Comparison of ENCODE assay signal across 1 cellular context in the genomic region with DNA sequence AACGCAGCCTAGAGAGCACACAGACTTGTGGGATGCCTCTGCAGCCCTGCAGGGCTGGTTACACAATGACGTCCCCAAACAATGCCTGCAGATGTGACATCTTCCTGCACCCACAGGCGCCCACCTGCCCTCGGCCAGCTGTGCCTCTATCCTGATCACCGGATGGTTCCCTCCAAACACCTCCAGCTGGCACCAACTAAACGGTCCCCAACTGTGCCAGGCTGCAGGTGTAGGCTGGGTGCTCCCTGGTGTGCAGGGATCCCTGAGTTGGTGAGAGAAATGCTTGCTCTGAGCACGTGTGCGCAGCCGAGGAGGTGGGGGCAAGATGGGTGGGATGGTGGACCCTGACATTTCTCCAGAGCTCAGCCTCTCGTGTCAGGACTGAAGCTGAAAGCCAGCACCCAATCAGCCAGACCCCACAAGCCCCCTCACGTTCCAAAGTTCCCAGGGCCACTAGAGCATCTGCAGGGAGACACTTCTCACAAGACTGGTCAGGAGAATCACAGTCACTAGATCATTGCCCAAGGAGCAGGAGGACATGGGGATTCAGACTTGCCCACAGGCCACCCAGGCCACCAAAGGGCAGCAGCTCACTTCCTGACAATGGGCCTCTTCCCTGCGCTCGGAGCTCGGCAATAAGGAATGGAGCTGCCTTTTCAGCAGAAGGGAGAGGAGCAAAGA.
TF ChIP-seq lines count a peak whose summit lies in the region.

No MANE protein-coding gene starts in this region.

TF ChIP-seq in HepG2, 621 proteins besides CTCF, POLR2A, EP300 and RAD21 (continued from another document):
- TF ChIP-seq SCMH1 (CRISPR knock-in tag; IDR thresholded peaks at IDR 0.05; ENCODE audit: borderline replicate concordance) (no peak), ZNF274 (CRISPR knock-in tag; IDR thresholded peaks at IDR 0.05) (0 out of 2 replicates have a peak, but pooled peaks have one; percentile 24), ZNF768 (CRISPR knock-in tag; IDR thresholded peaks at IDR 0.05) (no peak), ZNF749 (CRISPR knock-in tag; IDR thresholded peaks at IDR 0.05; ENCODE audit: borderline replicate concordance) (no peak), ZNF660 (CRISPR knock-in tag; IDR thresholded peaks at IDR 0.05; ENCODE audit: borderline replicate concordance, low read depth) (no peak), STAG1 (CRISPR knock-in tag; IDR thresholded peaks at IDR 0.05) (no peak), TMF1 (CRISPR knock-in tag; IDR thresholded peaks at IDR 0.05; ENCODE audit: low read depth) (no peak), NFATC3 (CRISPR knock-in tag; IDR thresholded peaks at IDR 0.05) (no peak), IKZF1 (IDR thresholded peaks at IDR 0.05) (no peak), NFKBIZ (CRISPR knock-in tag; IDR thresholded peaks at IDR 0.05) (no peak), ZNF263 (CRISPR knock-in tag; IDR thresholded peaks at IDR 0.05) (peak; percentile 38; the same call in 1 of the 2 replicates), KDM5B (CRISPR knock-in tag; IDR thresholded peaks at IDR 0.05; ENCODE audit: borderline replicate concordance) (peak; percentile 52; the same call in 1 of the 2 replicates), SKI (IDR thresholded peaks at IDR 0.05; ENCODE audit: partially characterized antibody) (no peak), TP53 (CRISPR knock-in tag; conservative IDR thresholded peaks at IDR 0.05) (no peak), ZNF232 (CRISPR knock-in tag; IDR thresholded peaks at IDR 0.05; ENCODE audit: borderline replicate concordance) (no peak), ZNF292 (CRISPR knock-in tag; IDR thresholded peaks at IDR 0.05; ENCODE audit: borderline replicate concordance, low read depth) (peak; percentile 33; the same call in 1 of the 2 replicates), ZNF354B (CRISPR knock-in tag; IDR thresholded peaks at IDR 0.05) (no peak), MTA1 (CRISPR knock-in tag; IDR thresholded peaks at IDR 0.05; ENCODE audit: borderline replicate concordance) (0 out of 2 replicates have a peak, but pooled peaks have one; percentile 46), POGZ (CRISPR knock-in tag; IDR thresholded peaks at IDR 0.05) (no peak), MAZ (IDR thresholded peaks at IDR 0.05; ENCODE audit: borderline replicate concordance, low read depth, low read length) (no peak), MAZ (CRISPR knock-in tag; IDR thresholded peaks at IDR 0.05; ENCODE audit: low read depth) (0 out of 2 replicates have a peak, but pooled peaks have one; percentile 29), NONO (IDR thresholded peaks at IDR 0.05) (no peak), NONO (CRISPR knock-in tag; conservative IDR thresholded peaks at IDR 0.05) (no peak), SALL1 (CRISPR knock-in tag; IDR thresholded peaks at IDR 0.05) (0 out of 2 replicates have a peak, but pooled peaks have one; percentile 1), ZMYM2 (CRISPR knock-in tag; IDR thresholded peaks at IDR 0.05) (no peak), ZNF431 (CRISPR knock-in tag; IDR thresholded peaks at IDR 0.05; ENCODE audit: borderline replicate concordance, low read depth) (no peak), ZFX (CRISPR knock-in tag; IDR thresholded peaks at IDR 0.05; ENCODE audit: low read depth) (peak; percentile 24; the same call in 1 of the 2 replicates), FIP1L1 (IDR thresholded peaks at IDR 0.05; ENCODE audit: borderline replicate concordance, insufficient read depth, low read depth, low read length) (no peak), SMAD1 (CRISPR knock-in tag; IDR thresholded peaks at IDR 0.05; ENCODE audit: borderline replicate concordance, low read depth) (peak; percentile 79; the same call in 1 of the 2 replicates), SMARCC2 (IDR thresholded peaks at IDR 0.05) (no peak), HES4 (CRISPR knock-in tag; IDR thresholded peaks at IDR 0.05; ENCODE audit: borderline replicate concordance) (no peak)
- TF ChIP-seq, protein P1, sequence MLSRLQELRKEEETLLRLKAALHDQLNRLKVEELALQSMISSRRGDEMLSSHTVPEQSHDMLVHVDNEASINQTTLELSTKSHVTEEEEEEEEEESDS (CRISPR knock-in tag; IDR thresholded peaks at IDR 0.05; ENCODE audit: borderline replicate concordance) = no peak
- TF ChIP-seq, protein P2, sequence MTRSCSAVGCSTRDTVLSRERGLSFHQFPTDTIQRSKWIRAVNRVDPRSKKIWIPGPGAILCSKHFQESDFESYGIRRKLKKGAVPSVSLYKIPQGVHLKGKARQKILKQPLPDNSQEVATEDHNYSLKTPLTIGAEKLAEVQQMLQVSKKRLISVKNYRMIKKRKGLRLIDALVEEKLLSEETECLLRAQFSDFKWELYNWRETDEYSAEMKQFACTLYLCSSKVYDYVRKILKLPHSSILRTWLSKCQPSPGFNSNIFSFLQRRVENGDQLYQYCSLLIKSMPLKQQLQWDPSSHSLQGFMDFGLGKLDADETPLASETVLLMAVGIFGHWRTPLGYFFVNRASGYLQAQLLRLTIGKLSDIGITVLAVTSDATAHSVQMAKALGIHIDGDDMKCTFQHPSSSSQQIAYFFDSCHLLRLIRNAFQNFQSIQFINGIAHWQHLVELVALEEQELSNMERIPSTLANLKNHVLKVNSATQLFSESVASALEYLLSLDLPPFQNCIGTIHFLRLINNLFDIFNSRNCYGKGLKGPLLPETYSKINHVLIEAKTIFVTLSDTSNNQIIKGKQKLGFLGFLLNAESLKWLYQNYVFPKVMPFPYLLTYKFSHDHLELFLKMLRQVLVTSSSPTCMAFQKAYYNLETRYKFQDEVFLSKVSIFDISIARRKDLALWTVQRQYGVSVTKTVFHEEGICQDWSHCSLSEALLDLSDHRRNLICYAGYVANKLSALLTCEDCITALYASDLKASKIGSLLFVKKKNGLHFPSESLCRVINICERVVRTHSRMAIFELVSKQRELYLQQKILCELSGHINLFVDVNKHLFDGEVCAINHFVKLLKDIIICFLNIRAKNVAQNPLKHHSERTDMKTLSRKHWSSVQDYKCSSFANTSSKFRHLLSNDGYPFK (CRISPR knock-in tag; IDR thresholded peaks at IDR 0.05; ENCODE audit: borderline replicate concordance) = 0 out of 2 replicates have a peak, but pooled peaks have one; percentile 43
- TF ChIP-seq, protein P3, sequence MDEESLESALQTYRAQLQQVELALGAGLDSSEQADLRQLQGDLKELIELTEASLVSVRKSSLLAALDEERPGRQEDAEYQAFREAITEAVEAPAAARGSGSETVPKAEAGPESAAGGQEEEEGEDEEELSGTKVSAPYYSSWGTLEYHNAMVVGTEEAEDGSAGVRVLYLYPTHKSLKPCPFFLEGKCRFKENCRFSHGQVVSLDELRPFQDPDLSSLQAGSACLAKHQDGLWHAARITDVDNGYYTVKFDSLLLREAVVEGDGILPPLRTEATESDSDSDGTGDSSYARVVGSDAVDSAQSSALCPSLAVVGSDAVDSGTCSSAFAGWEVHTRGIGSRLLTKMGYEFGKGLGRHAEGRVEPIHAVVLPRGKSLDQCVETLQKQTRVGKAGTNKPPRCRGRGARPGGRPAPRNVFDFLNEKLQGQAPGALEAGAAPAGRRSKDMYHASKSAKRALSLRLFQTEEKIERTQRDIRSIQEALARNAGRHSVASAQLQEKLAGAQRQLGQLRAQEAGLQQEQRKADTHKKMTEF (CRISPR knock-in tag; IDR thresholded peaks at IDR 0.05) = no peak
- TF ChIP-seq, protein P4, sequence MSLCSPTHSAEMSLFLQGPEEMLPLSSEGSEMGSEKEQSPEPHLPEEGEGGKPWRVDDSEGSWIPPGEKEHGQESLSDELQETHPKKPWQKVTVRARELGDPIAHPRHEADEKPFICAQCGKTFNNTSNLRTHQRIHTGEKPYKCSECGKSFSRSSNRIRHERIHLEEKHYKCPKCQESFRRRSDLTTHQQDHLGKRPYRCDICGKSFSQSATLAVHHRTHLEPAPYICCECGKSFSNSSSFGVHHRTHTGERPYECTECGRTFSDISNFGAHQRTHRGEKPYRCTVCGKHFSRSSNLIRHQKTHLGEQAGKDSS (CRISPR knock-in tag; IDR thresholded peaks at IDR 0.05; ENCODE audit: borderline replicate concordance, low read depth) = no peak
- TF ChIP-seq, protein P5, sequence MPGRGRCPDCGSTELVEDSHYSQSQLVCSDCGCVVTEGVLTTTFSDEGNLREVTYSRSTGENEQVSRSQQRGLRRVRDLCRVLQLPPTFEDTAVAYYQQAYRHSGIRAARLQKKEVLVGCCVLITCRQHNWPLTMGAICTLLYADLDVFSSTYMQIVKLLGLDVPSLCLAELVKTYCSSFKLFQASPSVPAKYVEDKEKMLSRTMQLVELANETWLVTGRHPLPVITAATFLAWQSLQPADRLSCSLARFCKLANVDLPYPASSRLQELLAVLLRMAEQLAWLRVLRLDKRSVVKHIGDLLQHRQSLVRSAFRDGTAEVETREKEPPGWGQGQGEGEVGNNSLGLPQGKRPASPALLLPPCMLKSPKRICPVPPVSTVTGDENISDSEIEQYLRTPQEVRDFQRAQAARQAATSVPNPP (CRISPR knock-in tag; IDR thresholded peaks at IDR 0.05) = no peak
- TF ChIP-seq, protein P6, sequence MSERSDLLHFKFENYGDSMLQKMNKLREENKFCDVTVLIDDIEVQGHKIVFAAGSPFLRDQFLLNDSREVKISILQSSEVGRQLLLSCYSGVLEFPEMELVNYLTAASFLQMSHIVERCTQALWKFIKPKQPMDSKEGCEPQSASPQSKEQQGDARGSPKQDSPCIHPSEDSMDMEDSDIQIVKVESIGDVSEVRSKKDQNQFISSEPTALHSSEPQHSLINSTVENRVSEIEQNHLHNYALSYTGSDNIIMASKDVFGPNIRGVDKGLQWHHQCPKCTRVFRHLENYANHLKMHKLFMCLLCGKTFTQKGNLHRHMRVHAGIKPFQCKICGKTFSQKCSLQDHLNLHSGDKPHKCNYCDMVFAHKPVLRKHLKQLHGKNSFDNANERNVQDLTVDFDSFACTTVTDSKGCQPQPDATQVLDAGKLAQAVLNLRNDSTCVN (CRISPR knock-in tag; IDR thresholded peaks at IDR 0.05; ENCODE audit: borderline replicate concordance) = no peak
- TF ChIP-seq, protein P7, sequence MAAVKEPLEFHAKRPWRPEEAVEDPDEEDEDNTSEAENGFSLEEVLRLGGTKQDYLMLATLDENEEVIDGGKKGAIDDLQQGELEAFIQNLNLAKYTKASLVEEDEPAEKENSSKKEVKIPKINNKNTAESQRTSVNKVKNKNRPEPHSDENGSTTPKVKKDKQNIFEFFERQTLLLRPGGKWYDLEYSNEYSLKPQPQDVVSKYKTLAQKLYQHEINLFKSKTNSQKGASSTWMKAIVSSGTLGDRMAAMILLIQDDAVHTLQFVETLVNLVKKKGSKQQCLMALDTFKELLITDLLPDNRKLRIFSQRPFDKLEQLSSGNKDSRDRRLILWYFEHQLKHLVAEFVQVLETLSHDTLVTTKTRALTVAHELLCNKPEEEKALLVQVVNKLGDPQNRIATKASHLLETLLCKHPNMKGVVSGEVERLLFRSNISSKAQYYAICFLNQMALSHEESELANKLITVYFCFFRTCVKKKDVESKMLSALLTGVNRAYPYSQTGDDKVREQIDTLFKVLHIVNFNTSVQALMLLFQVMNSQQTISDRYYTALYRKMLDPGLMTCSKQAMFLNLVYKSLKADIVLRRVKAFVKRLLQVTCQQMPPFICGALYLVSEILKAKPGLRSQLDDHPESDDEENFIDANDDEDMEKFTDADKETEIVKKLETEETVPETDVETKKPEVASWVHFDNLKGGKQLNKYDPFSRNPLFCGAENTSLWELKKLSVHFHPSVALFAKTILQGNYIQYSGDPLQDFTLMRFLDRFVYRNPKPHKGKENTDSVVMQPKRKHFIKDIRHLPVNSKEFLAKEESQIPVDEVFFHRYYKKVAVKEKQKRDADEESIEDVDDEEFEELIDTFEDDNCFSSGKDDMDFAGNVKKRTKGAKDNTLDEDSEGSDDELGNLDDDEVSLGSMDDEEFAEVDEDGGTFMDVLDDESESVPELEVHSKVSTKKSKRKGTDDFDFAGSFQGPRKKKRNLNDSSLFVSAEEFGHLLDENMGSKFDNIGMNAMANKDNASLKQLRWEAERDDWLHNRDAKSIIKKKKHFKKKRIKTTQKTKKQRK (IDR thresholded peaks at IDR 0.05; ENCODE audit: low read length) = no peak
- TF ChIP-seq, protein P8, sequence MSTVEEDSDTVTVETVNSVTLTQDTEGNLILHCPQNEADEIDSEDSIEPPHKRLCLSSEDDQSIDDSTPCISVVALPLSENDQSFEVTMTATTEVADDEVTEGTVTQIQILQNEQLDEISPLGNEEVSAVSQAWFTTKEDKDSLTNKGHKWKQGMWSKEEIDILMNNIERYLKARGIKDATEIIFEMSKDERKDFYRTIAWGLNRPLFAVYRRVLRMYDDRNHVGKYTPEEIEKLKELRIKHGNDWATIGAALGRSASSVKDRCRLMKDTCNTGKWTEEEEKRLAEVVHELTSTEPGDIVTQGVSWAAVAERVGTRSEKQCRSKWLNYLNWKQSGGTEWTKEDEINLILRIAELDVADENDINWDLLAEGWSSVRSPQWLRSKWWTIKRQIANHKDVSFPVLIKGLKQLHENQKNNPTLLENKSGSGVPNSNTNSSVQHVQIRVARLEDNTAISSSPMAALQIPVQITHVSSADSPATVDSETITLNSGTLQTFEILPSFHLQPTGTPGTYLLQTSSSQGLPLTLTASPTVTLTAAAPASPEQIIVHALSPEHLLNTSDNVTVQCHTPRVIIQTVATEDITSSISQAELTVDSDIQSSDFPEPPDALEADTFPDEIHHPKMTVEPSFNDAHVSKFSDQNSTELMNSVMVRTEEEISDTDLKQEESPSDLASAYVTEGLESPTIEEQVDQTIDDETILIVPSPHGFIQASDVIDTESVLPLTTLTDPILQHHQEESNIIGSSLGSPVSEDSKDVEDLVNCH (CRISPR knock-in tag; IDR thresholded peaks at IDR 0.05) = no peak
- TF ChIP-seq, protein P9, sequence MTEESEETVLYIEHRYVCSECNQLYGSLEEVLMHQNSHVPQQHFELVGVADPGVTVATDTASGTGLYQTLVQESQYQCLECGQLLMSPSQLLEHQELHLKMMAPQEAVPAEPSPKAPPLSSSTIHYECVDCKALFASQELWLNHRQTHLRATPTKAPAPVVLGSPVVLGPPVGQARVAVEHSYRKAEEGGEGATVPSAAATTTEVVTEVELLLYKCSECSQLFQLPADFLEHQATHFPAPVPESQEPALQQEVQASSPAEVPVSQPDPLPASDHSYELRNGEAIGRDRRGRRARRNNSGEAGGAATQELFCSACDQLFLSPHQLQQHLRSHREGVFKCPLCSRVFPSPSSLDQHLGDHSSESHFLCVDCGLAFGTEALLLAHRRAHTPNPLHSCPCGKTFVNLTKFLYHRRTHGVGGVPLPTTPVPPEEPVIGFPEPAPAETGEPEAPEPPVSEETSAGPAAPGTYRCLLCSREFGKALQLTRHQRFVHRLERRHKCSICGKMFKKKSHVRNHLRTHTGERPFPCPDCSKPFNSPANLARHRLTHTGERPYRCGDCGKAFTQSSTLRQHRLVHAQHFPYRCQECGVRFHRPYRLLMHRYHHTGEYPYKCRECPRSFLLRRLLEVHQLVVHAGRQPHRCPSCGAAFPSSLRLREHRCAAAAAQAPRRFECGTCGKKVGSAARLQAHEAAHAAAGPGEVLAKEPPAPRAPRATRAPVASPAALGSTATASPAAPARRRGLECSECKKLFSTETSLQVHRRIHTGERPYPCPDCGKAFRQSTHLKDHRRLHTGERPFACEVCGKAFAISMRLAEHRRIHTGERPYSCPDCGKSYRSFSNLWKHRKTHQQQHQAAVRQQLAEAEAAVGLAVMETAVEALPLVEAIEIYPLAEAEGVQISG (CRISPR knock-in tag; IDR thresholded peaks at IDR 0.05) = no peak
TF ChIP-seq in HepG2: peak in this region for 17.
